Comparison of ENCODE assay signal across 24 cellular contexts in the genomic region with DNA sequence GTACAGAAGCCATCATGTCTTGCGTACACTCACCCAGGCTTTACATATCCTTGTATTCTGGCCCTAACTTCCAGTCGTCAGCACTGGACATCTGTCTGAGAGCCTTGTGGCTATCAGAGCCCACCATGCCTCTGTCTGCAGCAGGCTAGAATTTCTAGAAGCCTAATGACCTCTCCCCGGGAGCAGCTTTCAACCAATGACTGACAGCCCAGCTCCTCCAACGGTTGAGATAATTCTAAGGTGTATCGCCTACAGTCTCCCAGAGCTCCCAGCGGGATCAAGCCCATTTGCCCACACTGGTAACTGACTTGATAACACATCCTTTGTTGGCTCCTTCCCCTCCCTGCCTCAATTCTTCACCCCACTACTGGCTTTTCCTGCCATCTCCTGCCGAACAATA.
DNase-seq lines count a peak whose midpoint lies in the region; ATAC-seq, FAIRE-seq and TF ChIP-seq lines count a peak whose summit lies in the region.
"Had no signal": no experiment of that assay in that cellular context is flagged by ENCODE, and none has a peak within 500 bp of the region (broad histone marks: within the 10 kb centered on the region; RNA-seq: fewer than 3 reads in every experiment).

No MANE protein-coding gene starts in this region.

- H4K20me1 ChIP-seq in K562 (replicated peaks; ENCODE audit: control insufficient read depth, insufficient read depth, low read length) (no peaks in the 10 kb centered on the region), PC-9 (ENCODE audit: insufficient read depth) (no peaks in the 10 kb centered on the region)
- H4K20me1 ChIP-seq: BLaER1 treated with 17β-estradiol and CSF1 and Interleukin-3, amounts not matched to agents 10 nM and 100 nM had no signal

- no peaks in the 10 kb centered on the region for H3K9me1 ChIP-seq in K562 (ENCODE audit: control insufficient read depth, insufficient read depth, low read length)

- H3K4me1 ChIP-seq in K562 (replicated peaks in 1 of 2; ENCODE audit: control insufficient read depth in 2 of 2, insufficient read depth in 2 of 2, low read length in 2 of 2): no peaks in the 10 kb centered on the region; a peak in 1 of 5 replicates
- no peaks in the 10 kb centered on the region for H3K4me1 ChIP-seq in PC-9 (replicated peaks; ENCODE audit: insufficient read depth)
- H3K4me1 ChIP-seq: A549, Caco-2 had no signal

- ATAC-seq in K562: peak; percentile 71
- ATAC-seq: A549; CD8-positive, alpha-beta T cell had no signal

- CTCF ChIA-PET in K562 (lab: Yijun Ruan, JAX; ENCODE audit: low intra/inter-chr PET ratio): no interaction called here
- CTCF ChIA-PET in PC-9 (lab: Charles Lee): no interaction called here

- in situ Hi-C loops in K562 (cut with MboI): no loop called here
- in situ Hi-C loops in GM13976 (cut with MboI; ENCODE audit: low sequenced_read_pairs, unreplicated experiment): no loop called here

- no peaks in the 10 kb centered on the region for H3K36me3 ChIP-seq in K562 (ENCODE audit: control insufficient read depth, insufficient read depth, low read length)
- no peaks in the 10 kb centered on the region for H3K36me3 ChIP-seq in WERI-Rb-1
- H3K36me3 ChIP-seq in PC-9 (ENCODE audit: low read depth): no peaks in the 10 kb centered on the region
- H3K36me3 ChIP-seq: BLaER1 treated with 17β-estradiol and CSF1 and Interleukin-3, amounts not matched to agents 10 nM and 100 nM had no signal

- H3K4me3 Mint-ChIP-seq in nephron: no peak overlapping the region
- H3K4me3 Mint-ChIP-seq: B cell; CD4-positive, alpha-beta T cell; CD8-positive, alpha-beta T cell had no signal

- TF ChIP-seq CTCF in K562 (IDR thresholded peaks at IDR 0.05 in 2 of 3, conservative IDR thresholded peaks at IDR 0.05 in 1 of 3; ENCODE audit: insufficient read depth in 2 of 3, low read depth in 1 of 3, low read length in 3 of 3) (no peak), nephron (IDR thresholded peaks at IDR 0.05; ENCODE audit: unreplicated experiment in 3 of 3) (no peak), WERI-Rb-1 (IDR thresholded peaks at IDR 0.05; ENCODE audit: low read depth, low read length) (no peak), GM13976 (IDR thresholded peaks at IDR 0.05; ENCODE audit: borderline replicate concordance, control extremely low read depth, extremely low read depth, insufficient read depth, missing control alignments) (no peak), PC-9 (conservative IDR thresholded peaks at IDR 0.05) (no peak)

- H3K79me2 ChIP-seq in K562 (ENCODE audit: control insufficient read depth, insufficient read depth, low read length) (no peaks in the 10 kb centered on the region), PC-9 (ENCODE audit: low read depth) (no peaks in the 10 kb centered on the region)

- no peak for FAIRE-seq in K562 (lab: Jason Lieb, UNC)
- FAIRE-seq: A549, D721Med, G401.6, GM12891, GM18507 had no signal

- peak overlapping the region in 2 of 3 experiments; percentile 61 to 94 for H3K27ac Mint-ChIP-seq in nephron
- H3K27ac Mint-ChIP-seq: CD4-positive, alpha-beta T cell; CD8-positive, alpha-beta T cell had no signal

- H3K4me1 Mint-ChIP-seq in nephron: peaks cover 50% of the 10 kb centered on the region
- H3K4me1 Mint-ChIP-seq: B cell had no signal

- no peaks in the 10 kb centered on the region for H3K9me2 ChIP-seq in PC-9 (ENCODE audit: insufficient read depth)

- H3K27ac ChIP-seq in K562 (ENCODE audit: extremely low read depth, low read depth, low read length) (no peak overlapping the region), WERI-Rb-1 (no peak overlapping the region), PC-9 (no peak overlapping the region)
- H3K27ac ChIP-seq: 22Rv1; A549; BLaER1 treated with 17β-estradiol and CSF1 and Interleukin-3, amounts not matched to agents 10 nM and 100 nM; C4-2B had no signal

- H3K9me3 Mint-ChIP-seq in nephron: peaks cover 2% of the 10 kb centered on the region
- H3K9me3 Mint-ChIP-seq: CD4-positive, alpha-beta T cell; CD8-positive, alpha-beta T cell had no signal

- no peaks in the 10 kb centered on the region for H3K36me3 Mint-ChIP-seq in nephron (ENCODE audit: low read depth)
- H3K36me3 Mint-ChIP-seq: CD8-positive, alpha-beta T cell had no signal

- no peak overlapping the region for H3K9ac ChIP-seq in K562 (ENCODE audit: insufficient read depth in 1 of 2, low read depth in 2 of 2, low read length in 2 of 2)
- H3K9ac ChIP-seq: BLaER1 treated with 17β-estradiol and CSF1 and Interleukin-3, amounts not matched to agents 10 nM and 100 nM had no signal

- H3K4me3 ChIP-seq in K562 (no peak overlapping the region), WERI-Rb-1 (ENCODE audit: low read depth, low read length) (no peak overlapping the region), PC-9 (no peak overlapping the region)
- H3K4me3 ChIP-seq: A549; BLaER1 treated with 17β-estradiol and CSF1 and Interleukin-3, amounts not matched to agents 10 nM and 100 nM had no signal

- no peak for TF ChIP-seq POLR2A in K562 (conservative IDR thresholded peaks at IDR 0.05)

- H3F3A ChIP-seq in PC-9 (ENCODE audit: insufficient read depth, low read depth): no peaks in the 10 kb centered on the region

- intact Hi-C loops in K562 (cut with micrococcal nuclease) (no loop called here), PC-9 (cut with micrococcal nuclease; ENCODE audit: unreplicated experiment) (no loop called here)

- POLR2A ChIA-PET in K562 (lab: Yijun Ruan, JAX): no interaction called here
- POLR2A ChIA-PET in PC-9 (lab: Charles Lee; ENCODE audit: unreplicated experiment): no interaction called here

- BruUV-seq in K562 (replicated peaks; lab: Mats Ljungman, UMichigan): no TSS peak
- BruUV-seq in PC-9 (replicated peaks; lab: Mats Ljungman, UMichigan): no TSS peak

- no peaks in the 10 kb centered on the region for H3K27me3 ChIP-seq in K562 (ENCODE audit: control insufficient read depth in 2 of 2, insufficient read depth in 2 of 2, low read length in 2 of 2)
- H3K27me3 ChIP-seq in WERI-Rb-1 (ENCODE audit: insufficient read depth, low read depth, severe bottlenecking): no peaks in the 10 kb centered on the region
- H3K27me3 ChIP-seq in PC-9 (ENCODE audit: insufficient read depth, low read depth): no peaks in the 10 kb centered on the region
- H3K27me3 ChIP-seq: BLaER1 treated with 17β-estradiol and CSF1 and Interleukin-3, amounts not matched to agents 10 nM and 100 nM had no signal

- H2AFZ ChIP-seq in K562 (ENCODE audit: low read depth, low read length) (peak overlapping the region; percentile 55; the same call in 1 of the 2 replicates), PC-9 (no peak overlapping the region)

- WGBS in K562 (ENCODE audit: insufficient coverage, low coverage, missing lambda C conversion rate): 9% methylated on average over 6 of the region's 7 CpGs

- TF ChIP-seq RAD21 in K562 (CRISPR knock-in tag; conservative IDR thresholded peaks at IDR 0.05 in 1 of 2, IDR thresholded peaks at IDR 0.05 in 1 of 2): no peak

- TF ChIP-seq EP300 in K562 (IDR thresholded peaks at IDR 0.05; ENCODE audit: low read length): no peak

- DNase-seq in NCI-H2227 (lab: John Stamatoyannopoulos, UW; ENCODE audit: unreplicated experiment) (peak; percentile 22), K562 (ENCODE audit: extremely low read depth in 1 of 4, low spot score in 3 of 4) (peak; percentile 13 to 38 (median 25)), islet precursor cell (peak; percentile 43), foreskin melanocyte (no peak), WERI-Rb-1 (no peak), GM13976 (ENCODE audit: low spot score) (no peak), PC-9 (no peak)
- DNase-seq: AML-193; Caco-2; Calu3; CD4-positive, alpha-beta T cell; CD8-positive, alpha-beta T cell; DMS79 treated with DMSO at 0.1 percent for 48 hours; GF-D8 had no signal

- H3K4me2 ChIP-seq in K562 (ENCODE audit: insufficient read depth, low read length): peak overlapping the region; percentile 11; the same call in 1 of the 2 replicates
- no peak overlapping the region for H3K4me2 ChIP-seq in PC-9
- H3K4me2 ChIP-seq: A549; BLaER1 treated with 17β-estradiol and CSF1 and Interleukin-3, amounts not matched to agents 10 nM and 100 nM had no signal

- H3K9me3 ChIP-seq in K562 (replicated peaks; ENCODE audit: control insufficient read depth, insufficient read depth, low read depth, low read length): peaks cover 2% of the 10 kb centered on the region; the same call in 1 of the 2 replicates
- no peaks in the 10 kb centered on the region for H3K9me3 ChIP-seq in WERI-Rb-1 (ENCODE audit: severe bottlenecking)
- H3K9me3 ChIP-seq in PC-9 (ENCODE audit: insufficient read depth, low read depth): no peaks in the 10 kb centered on the region
- H3K9me3 ChIP-seq: A549, Caco-2 had no signal

- H3K27me3 Mint-ChIP-seq in nephron (ENCODE audit: low read depth): no peaks in the 10 kb centered on the region
- H3K27me3 Mint-ChIP-seq: CD4-positive, alpha-beta T cell had no signal

TF ChIP-seq in K562, 482 proteins besides CTCF, POLR2A, EP300 and RAD21:
- TF ChIP-seq, protein P1, sequence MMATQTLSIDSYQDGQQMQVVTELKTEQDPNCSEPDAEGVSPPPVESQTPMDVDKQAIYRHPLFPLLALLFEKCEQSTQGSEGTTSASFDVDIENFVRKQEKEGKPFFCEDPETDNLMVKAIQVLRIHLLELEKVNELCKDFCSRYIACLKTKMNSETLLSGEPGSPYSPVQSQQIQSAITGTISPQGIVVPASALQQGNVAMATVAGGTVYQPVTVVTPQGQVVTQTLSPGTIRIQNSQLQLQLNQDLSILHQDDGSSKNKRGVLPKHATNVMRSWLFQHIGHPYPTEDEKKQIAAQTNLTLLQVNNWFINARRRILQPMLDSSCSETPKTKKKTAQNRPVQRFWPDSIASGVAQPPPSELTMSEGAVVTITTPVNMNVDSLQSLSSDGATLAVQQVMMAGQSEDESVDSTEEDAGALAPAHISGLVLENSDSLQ (IDR thresholded peaks at IDR 0.05): peak; percentile 81
- TF ChIP-seq, protein P2, sequence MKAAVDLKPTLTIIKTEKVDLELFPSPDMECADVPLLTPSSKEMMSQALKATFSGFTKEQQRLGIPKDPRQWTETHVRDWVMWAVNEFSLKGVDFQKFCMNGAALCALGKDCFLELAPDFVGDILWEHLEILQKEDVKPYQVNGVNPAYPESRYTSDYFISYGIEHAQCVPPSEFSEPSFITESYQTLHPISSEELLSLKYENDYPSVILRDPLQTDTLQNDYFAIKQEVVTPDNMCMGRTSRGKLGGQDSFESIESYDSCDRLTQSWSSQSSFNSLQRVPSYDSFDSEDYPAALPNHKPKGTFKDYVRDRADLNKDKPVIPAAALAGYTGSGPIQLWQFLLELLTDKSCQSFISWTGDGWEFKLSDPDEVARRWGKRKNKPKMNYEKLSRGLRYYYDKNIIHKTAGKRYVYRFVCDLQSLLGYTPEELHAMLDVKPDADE (conservative IDR thresholded peaks at IDR 0.05; ENCODE audit: control insufficient read depth, low read depth, low read length): no peak
- TF ChIP-seq CBFA2T3 (IDR thresholded peaks at IDR 0.05): peak; percentile 45
- TF ChIP-seq RBBP5 (IDR thresholded peaks at IDR 0.05; ENCODE audit: borderline replicate concordance, insufficient read depth, low read length, poor library complexity, severe bottlenecking): no peak
- TF ChIP-seq RNF2 (IDR thresholded peaks at IDR 0.05): no peak
- TF ChIP-seq PRMT5 (CRISPR knock-in tag; IDR thresholded peaks at IDR 0.05): no peak
- no peak for TF ChIP-seq ZNF431 (CRISPR knock-in tag; IDR thresholded peaks at IDR 0.05)
- TF ChIP-seq RFX7 (CRISPR knock-in tag; IDR thresholded peaks at IDR 0.05): no peak
TF ChIP-seq in K562: peak in this region for 2.

Comparison
In these comparisons a context has a peak if more than half of its experiments do, and no peak if none do; other contexts are left out.
1. DNase-seq: peak in NCI-H2227 (single experiment), K562 (4 of 4) and islet precursor cell (single experiment); none in foreskin melanocyte (single experiment), WERI-Rb-1 (single experiment), GM13976 (single experiment) and PC-9 (0 of 2).